8 cellular contexts compared by ENCODE assay signal in genomic region chr2:45729753-45730512, GRCh38.
A peak's percentile ranks its signal among the peaks of the same experiment; 100 is the strongest.
DNase-seq lines count a peak whose midpoint lies in the region; ATAC-seq lines count a peak whose summit lies in the region.

No MANE protein-coding gene starts in this region.

- DNase-seq in AML-193 (lab: John Stamatoyannopoulos, UW) (peak; percentile 68 to 75), RPMI8226 (peak; percentile 12), kidney glomerular epithelial cell (lab: John Stamatoyannopoulos, UW) (peak; percentile 1), NCI-H1436 treated with DMSO at 0.1 percent for 48 hours (lab: John Stamatoyannopoulos, UW) (no peak), caudate nucleus (lab: John Stamatoyannopoulos, UW) (no peak)
- no peak for DNase-seq in activated CD8-positive, alpha-beta memory T cell treated with anti-CD3 and anti-CD28 coated beads for 24 hours

- H3K27ac ChIP-seq in caudate nucleus (ENCODE audit: low read depth, low read length), result no peak overlapping the region

- ATAC-seq in GM19035 (IDR thresholded peaks at IDR 0.05; ENCODE audit: unreplicated experiment), result peak; percentile 55
- peak; percentile 41 for ATAC-seq in HG03064 (IDR thresholded peaks at IDR 0.05; ENCODE audit: low read depth, unreplicated experiment)

Comparison
In these comparisons a context has a peak if more than half of its experiments do, and no peak if none do; other contexts are left out.
1. DNase-seq: peak in AML-193 (2 of 2), RPMI8226 (single experiment) and kidney glomerular epithelial cell (single experiment); none in NCI-H1436 treated with DMSO at 0.1 percent for 48 hours (single experiment), caudate nucleus (0 of 61) and activated CD8-positive, alpha-beta memory T cell treated with anti-CD3 and anti-CD28 coated beads for 24 hours (single experiment).